Comparison of ENCODE assay signal across 2 cellular contexts in the genomic region with DNA sequence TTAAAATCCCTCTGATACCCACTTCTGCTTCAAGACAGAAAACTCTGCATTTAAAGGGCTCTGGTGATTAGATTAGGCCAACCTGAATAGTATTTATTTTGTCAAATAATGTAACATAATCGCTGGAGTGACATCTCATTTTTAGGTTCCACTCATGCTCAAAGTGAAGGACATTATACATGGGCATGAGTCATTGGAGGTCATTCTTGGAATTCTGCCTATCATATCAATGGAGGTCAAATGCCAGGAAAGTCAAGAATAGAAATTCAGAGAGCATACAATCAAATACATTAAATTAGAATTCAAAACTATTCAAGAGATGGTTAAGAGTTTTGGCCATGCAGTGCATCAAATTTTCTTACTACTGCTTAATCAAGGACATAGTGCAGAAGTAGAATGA.
TF ChIP-seq lines count a peak whose summit lies in the region.

No MANE protein-coding gene starts in this region.

TF ChIP-seq in GM23338, 12 proteins besides CTCF, POLR2A, EP300 and RAD21:
- TF ChIP-seq ZNF114 (CRISPR knock-in tag; IDR thresholded peaks at IDR 0.05) (no peak), JUNB (IDR thresholded peaks at IDR 0.05; ENCODE audit: unreplicated experiment) (no peak), EZH2phosphoT487 (IDR thresholded peaks at IDR 0.05; ENCODE audit: unreplicated experiment) (no peak)
- TF ChIP-seq, protein P1, sequence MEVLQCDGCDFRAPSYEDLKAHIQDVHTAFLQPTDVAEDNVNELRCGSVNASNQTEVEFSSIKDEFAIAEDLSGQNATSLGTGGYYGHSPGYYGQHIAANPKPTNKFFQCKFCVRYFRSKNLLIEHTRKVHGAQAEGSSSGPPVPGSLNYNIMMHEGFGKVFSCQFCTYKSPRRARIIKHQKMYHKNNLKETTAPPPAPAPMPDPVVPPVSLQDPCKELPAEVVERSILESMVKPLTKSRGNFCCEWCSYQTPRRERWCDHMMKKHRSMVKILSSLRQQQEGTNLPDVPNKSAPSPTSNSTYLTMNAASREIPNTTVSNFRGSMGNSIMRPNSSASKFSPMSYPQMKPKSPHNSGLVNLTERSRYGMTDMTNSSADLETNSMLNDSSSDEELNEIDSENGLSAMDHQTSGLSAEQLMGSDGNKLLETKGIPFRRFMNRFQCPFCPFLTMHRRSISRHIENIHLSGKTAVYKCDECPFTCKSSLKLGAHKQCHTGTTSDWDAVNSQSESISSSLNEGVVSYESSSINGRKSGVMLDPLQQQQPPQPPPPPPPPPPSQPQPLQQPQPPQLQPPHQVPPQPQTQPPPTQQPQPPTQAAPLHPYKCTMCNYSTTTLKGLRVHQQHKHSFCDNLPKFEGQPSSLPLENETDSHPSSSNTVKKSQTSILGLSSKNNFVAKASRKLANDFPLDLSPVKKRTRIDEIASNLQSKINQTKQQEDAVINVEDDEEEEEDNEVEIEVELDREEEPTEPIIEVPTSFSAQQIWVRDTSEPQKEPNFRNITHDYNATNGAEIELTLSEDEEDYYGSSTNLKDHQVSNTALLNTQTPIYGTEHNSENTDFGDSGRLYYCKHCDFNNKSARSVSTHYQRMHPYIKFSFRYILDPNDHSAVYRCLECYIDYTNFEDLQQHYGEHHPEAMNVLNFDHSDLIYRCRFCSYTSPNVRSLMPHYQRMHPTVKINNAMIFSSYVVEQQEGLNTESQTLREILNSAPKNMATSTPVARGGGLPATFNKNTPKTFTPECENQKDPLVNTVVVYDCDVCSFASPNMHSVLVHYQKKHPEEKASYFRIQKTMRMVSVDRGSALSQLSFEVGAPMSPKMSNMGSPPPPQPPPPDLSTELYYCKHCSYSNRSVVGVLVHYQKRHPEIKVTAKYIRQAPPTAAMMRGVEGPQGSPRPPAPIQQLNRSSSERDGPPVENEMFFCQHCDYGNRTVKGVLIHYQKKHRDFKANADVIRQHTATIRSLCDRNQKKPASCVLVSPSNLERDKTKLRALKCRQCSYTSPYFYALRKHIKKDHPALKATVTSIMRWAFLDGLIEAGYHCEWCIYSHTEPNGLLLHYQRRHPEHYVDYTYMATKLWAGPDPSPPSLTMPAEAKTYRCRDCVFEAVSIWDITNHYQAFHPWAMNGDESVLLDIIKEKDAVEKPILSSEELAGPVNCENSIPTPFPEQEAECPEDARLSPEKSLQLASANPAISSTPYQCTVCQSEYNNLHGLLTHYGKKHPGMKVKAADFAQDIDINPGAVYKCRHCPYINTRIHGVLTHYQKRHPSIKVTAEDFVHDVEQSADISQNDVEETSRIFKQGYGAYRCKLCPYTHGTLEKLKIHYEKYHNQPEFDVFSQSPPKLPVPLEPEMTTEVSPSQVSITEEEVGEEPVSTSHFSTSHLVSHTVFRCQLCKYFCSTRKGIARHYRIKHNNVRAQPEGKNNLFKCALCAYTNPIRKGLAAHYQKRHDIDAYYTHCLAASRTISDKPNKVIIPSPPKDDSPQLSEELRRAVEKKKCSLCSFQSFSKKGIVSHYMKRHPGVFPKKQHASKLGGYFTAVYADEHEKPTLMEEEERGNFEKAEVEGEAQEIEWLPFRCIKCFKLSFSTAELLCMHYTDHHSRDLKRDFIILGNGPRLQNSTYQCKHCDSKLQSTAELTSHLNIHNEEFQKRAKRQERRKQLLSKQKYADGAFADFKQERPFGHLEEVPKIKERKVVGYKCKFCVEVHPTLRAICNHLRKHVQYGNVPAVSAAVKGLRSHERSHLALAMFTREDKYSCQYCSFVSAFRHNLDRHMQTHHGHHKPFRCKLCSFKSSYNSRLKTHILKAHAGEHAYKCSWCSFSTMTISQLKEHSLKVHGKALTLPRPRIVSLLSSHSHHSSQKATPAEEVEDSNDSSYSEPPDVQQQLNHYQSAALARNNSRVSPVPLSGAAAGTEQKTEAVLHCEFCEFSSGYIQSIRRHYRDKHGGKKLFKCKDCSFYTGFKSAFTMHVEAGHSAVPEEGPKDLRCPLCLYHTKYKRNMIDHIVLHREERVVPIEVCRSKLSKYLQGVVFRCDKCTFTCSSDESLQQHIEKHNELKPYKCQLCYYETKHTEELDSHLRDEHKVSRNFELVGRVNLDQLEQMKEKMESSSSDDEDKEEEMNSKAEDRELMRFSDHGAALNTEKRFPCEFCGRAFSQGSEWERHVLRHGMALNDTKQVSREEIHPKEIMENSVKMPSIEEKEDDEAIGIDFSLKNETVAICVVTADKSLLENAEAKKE (CRISPR knock-in tag; IDR thresholded peaks at IDR 0.05) = no peak
- TF ChIP-seq, protein P2, sequence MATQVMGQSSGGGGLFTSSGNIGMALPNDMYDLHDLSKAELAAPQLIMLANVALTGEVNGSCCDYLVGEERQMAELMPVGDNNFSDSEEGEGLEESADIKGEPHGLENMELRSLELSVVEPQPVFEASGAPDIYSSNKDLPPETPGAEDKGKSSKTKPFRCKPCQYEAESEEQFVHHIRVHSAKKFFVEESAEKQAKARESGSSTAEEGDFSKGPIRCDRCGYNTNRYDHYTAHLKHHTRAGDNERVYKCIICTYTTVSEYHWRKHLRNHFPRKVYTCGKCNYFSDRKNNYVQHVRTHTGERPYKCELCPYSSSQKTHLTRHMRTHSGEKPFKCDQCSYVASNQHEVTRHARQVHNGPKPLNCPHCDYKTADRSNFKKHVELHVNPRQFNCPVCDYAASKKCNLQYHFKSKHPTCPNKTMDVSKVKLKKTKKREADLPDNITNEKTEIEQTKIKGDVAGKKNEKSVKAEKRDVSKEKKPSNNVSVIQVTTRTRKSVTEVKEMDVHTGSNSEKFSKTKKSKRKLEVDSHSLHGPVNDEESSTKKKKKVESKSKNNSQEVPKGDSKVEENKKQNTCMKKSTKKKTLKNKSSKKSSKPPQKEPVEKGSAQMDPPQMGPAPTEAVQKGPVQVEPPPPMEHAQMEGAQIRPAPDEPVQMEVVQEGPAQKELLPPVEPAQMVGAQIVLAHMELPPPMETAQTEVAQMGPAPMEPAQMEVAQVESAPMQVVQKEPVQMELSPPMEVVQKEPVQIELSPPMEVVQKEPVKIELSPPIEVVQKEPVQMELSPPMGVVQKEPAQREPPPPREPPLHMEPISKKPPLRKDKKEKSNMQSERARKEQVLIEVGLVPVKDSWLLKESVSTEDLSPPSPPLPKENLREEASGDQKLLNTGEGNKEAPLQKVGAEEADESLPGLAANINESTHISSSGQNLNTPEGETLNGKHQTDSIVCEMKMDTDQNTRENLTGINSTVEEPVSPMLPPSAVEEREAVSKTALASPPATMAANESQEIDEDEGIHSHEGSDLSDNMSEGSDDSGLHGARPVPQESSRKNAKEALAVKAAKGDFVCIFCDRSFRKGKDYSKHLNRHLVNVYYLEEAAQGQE (IDR thresholded peaks at IDR 0.05; ENCODE audit: unreplicated experiment) = no peak

TF ChIP-seq in H1, 55 proteins besides CTCF, POLR2A, EP300 and RAD21:
- TF ChIP-seq NRF1 (IDR thresholded peaks at IDR 0.05; ENCODE audit: low read depth, low read length) (no peak), RXRA (IDR thresholded peaks at IDR 0.05; ENCODE audit: insufficient read depth, low read depth, low read length) (no peak), ASH2L (IDR thresholded peaks at IDR 0.05; ENCODE audit: low read length) (no peak), CTBP2 (IDR thresholded peaks at IDR 0.05; ENCODE audit: borderline replicate concordance, insufficient read depth, insufficient read length, low read length) (no peak), TBP (IDR thresholded peaks at IDR 0.05; ENCODE audit: low read depth, low read length) (no peak)
- TF ChIP-seq, protein P3, sequence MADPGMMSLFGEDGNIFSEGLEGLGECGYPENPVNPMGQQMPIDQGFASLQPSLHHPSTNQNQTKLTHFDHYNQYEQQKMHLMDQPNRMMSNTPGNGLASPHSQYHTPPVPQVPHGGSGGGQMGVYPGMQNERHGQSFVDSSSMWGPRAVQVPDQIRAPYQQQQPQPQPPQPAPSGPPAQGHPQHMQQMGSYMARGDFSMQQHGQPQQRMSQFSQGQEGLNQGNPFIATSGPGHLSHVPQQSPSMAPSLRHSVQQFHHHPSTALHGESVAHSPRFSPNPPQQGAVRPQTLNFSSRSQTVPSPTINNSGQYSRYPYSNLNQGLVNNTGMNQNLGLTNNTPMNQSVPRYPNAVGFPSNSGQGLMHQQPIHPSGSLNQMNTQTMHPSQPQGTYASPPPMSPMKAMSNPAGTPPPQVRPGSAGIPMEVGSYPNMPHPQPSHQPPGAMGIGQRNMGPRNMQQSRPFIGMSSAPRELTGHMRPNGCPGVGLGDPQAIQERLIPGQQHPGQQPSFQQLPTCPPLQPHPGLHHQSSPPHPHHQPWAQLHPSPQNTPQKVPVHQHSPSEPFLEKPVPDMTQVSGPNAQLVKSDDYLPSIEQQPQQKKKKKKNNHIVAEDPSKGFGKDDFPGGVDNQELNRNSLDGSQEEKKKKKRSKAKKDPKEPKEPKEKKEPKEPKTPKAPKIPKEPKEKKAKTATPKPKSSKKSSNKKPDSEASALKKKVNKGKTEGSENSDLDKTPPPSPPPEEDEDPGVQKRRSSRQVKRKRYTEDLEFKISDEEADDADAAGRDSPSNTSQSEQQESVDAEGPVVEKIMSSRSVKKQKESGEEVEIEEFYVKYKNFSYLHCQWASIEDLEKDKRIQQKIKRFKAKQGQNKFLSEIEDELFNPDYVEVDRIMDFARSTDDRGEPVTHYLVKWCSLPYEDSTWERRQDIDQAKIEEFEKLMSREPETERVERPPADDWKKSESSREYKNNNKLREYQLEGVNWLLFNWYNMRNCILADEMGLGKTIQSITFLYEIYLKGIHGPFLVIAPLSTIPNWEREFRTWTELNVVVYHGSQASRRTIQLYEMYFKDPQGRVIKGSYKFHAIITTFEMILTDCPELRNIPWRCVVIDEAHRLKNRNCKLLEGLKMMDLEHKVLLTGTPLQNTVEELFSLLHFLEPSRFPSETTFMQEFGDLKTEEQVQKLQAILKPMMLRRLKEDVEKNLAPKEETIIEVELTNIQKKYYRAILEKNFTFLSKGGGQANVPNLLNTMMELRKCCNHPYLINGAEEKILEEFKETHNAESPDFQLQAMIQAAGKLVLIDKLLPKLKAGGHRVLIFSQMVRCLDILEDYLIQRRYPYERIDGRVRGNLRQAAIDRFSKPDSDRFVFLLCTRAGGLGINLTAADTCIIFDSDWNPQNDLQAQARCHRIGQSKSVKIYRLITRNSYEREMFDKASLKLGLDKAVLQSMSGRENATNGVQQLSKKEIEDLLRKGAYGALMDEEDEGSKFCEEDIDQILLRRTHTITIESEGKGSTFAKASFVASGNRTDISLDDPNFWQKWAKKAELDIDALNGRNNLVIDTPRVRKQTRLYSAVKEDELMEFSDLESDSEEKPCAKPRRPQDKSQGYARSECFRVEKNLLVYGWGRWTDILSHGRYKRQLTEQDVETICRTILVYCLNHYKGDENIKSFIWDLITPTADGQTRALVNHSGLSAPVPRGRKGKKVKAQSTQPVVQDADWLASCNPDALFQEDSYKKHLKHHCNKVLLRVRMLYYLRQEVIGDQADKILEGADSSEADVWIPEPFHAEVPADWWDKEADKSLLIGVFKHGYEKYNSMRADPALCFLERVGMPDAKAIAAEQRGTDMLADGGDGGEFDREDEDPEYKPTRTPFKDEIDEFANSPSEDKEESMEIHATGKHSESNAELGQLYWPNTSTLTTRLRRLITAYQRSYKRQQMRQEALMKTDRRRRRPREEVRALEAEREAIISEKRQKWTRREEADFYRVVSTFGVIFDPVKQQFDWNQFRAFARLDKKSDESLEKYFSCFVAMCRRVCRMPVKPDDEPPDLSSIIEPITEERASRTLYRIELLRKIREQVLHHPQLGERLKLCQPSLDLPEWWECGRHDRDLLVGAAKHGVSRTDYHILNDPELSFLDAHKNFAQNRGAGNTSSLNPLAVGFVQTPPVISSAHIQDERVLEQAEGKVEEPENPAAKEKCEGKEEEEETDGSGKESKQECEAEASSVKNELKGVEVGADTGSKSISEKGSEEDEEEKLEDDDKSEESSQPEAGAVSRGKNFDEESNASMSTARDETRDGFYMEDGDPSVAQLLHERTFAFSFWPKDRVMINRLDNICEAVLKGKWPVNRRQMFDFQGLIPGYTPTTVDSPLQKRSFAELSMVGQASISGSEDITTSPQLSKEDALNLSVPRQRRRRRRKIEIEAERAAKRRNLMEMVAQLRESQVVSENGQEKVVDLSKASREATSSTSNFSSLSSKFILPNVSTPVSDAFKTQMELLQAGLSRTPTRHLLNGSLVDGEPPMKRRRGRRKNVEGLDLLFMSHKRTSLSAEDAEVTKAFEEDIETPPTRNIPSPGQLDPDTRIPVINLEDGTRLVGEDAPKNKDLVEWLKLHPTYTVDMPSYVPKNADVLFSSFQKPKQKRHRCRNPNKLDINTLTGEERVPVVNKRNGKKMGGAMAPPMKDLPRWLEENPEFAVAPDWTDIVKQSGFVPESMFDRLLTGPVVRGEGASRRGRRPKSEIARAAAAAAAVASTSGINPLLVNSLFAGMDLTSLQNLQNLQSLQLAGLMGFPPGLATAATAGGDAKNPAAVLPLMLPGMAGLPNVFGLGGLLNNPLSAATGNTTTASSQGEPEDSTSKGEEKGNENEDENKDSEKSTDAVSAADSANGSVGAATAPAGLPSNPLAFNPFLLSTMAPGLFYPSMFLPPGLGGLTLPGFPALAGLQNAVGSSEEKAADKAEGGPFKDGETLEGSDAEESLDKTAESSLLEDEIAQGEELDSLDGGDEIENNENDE (IDR thresholded peaks at IDR 0.05; ENCODE audit: insufficient replicate concordance, low read length) = no peak
- TF ChIP-seq, protein P4, sequence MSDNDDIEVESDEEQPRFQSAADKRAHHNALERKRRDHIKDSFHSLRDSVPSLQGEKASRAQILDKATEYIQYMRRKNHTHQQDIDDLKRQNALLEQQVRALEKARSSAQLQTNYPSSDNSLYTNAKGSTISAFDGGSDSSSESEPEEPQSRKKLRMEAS (IDR thresholded peaks at IDR 0.05) = no peak
TF ChIP-seq in H1: peak in this region for 0.
